Comparison of ENCODE assay signal across 1 cellular context in the genomic region with DNA sequence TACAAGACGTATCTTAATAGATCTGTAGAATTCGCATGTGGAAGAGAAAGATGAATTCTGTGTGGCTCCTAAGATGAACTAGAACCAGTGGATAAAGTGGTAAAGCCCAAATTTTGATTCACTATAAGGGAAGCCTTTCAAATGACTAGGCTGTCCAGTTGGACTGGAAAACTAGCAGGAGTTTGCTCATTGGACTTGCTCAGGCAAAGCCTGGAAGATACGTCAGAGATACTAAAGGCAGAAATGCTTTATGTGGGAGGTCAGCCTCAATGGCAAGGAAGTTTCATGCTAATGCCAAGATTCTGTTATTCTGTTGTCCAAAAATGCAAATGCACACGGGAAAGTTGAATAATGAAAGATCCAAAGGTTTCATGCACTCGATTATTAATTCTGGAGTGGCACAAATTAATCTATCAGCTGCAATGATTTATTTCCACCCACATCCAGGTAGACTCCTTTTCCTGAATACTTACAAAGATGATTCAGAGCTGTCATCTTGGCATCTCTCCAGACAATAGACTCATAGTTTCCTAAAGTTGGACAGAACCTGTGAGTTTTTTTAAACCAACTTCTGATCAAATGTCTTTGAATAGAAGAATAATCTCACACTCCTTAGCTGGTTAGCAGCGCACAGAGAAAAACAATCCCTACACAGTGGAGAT.
TF ChIP-seq lines count a peak whose summit lies in the region.

No MANE protein-coding gene starts in this region.

TF ChIP-seq in HepG2, 621 proteins besides CTCF, POLR2A, EP300 and RAD21:
- TF ChIP-seq ZNF12 (CRISPR knock-in tag; IDR thresholded peaks at IDR 0.05) (no peak), EED (CRISPR knock-in tag; IDR thresholded peaks at IDR 0.05) (no peak), REPIN1 (CRISPR knock-in tag; IDR thresholded peaks at IDR 0.05; ENCODE audit: borderline replicate concordance, low read depth) (no peak), ZFP1 (CRISPR knock-in tag; IDR thresholded peaks at IDR 0.05) (no peak), NFRKB (IDR thresholded peaks at IDR 0.05) (no peak), SP4 (CRISPR knock-in tag; IDR thresholded peaks at IDR 0.05) (no peak), MYC (CRISPR knock-in tag; IDR thresholded peaks at IDR 0.05; ENCODE audit: borderline replicate concordance) (no peak)
- TF ChIP-seq, protein P1, sequence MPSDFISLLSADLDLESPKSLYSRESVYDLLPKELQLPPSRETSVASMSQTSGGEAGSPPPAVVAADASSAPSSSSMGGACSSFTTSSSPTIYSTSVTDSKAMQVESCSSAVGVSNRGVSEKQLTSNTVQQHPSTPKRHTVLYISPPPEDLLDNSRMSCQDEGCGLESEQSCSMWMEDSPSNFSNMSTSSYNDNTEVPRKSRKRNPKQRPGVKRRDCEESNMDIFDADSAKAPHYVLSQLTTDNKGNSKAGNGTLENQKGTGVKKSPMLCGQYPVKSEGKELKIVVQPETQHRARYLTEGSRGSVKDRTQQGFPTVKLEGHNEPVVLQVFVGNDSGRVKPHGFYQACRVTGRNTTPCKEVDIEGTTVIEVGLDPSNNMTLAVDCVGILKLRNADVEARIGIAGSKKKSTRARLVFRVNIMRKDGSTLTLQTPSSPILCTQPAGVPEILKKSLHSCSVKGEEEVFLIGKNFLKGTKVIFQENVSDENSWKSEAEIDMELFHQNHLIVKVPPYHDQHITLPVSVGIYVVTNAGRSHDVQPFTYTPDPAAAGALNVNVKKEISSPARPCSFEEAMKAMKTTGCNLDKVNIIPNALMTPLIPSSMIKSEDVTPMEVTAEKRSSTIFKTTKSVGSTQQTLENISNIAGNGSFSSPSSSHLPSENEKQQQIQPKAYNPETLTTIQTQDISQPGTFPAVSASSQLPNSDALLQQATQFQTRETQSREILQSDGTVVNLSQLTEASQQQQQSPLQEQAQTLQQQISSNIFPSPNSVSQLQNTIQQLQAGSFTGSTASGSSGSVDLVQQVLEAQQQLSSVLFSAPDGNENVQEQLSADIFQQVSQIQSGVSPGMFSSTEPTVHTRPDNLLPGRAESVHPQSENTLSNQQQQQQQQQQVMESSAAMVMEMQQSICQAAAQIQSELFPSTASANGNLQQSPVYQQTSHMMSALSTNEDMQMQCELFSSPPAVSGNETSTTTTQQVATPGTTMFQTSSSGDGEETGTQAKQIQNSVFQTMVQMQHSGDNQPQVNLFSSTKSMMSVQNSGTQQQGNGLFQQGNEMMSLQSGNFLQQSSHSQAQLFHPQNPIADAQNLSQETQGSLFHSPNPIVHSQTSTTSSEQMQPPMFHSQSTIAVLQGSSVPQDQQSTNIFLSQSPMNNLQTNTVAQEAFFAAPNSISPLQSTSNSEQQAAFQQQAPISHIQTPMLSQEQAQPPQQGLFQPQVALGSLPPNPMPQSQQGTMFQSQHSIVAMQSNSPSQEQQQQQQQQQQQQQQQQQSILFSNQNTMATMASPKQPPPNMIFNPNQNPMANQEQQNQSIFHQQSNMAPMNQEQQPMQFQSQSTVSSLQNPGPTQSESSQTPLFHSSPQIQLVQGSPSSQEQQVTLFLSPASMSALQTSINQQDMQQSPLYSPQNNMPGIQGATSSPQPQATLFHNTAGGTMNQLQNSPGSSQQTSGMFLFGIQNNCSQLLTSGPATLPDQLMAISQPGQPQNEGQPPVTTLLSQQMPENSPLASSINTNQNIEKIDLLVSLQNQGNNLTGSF (CRISPR knock-in tag; IDR thresholded peaks at IDR 0.05) = no peak
